Comparison of ENCODE assay signal across 8 cellular contexts in the genomic region with DNA sequence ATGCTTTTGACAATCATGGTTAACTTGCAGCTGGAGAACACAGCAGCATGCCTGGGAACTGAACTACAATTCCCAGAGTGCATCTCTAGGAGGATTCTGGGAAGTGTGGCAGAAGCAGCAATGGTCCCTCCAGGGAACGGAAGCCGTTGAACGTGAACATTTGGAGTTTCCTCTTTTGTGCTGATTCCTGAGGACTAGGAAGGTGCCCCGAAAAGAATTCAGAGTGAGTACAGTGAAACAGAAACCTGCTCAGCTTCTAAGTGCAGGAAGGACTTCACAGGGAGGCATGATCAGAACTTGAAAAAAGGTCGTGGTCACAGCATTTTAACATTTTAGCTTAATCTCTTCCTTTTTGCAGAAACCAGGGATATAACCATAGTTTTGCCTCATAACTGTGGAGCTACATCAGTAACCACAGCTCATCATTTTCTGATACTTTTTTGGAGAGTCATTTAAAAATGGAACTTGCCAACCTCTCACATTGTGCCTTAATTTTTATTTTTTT. TPM values are rescaled to one million over a fixed set of nuclear protein-coding genes. Genes with fewer than 3 reads are reported as not detected.
DNase-seq lines count a peak whose midpoint lies in the region; ATAC-seq and TF ChIP-seq lines count a peak whose summit lies in the region.

A gene (plus strand): TSS at position 111 of the 505 bp plus-strand sequence. CDS start 3,911 bp downstream, outside the sequence.

- H3K9me3 ChIP-seq in gastroesophageal sphincter (no peaks in the 10 kb centered on the region), tibial nerve (no peaks in the 10 kb centered on the region)

- H3K9me3 Mint-ChIP-seq in activated naive CD8-positive, alpha-beta T cell (ENCODE audit: low read depth) = no peaks in the 10 kb centered on the region
- H3K9me3 Mint-ChIP-seq in nephron progenitor cell = peaks cover 16% of the 10 kb centered on the region

- H3K27ac ChIP-seq in gastroesophageal sphincter (peak within 1 kb of the TSS; percentile 81 to 95 (median 84)), tibial nerve (peak within 1 kb of the TSS; percentile 18 to 87 (median 76))

- H3K27me3 ChIP-seq in GM06990 (replicated peaks; ENCODE audit: control insufficient read depth, insufficient read depth, low read length) = no peaks in the 10 kb centered on the region
- no peaks in the 10 kb centered on the region for H3K27me3 ChIP-seq in gastroesophageal sphincter
- no peaks in the 10 kb centered on the region for H3K27me3 ChIP-seq in tibial nerve

- peak within 1 kb of the TSS; percentile 95 for H3K27ac Mint-ChIP-seq in activated naive CD8-positive, alpha-beta T cell
- peak within 1 kb of the TSS; percentile 92 for H3K27ac Mint-ChIP-seq in nephron progenitor cell

- WGBS in gastroesophageal sphincter (ENCODE audit: low coverage in 1 of 2), 2 donors = 0% methylated on average over 3 to 4 of the region's 5 CpGs
- 0 to 3% methylated on average over 5 of the region's 5 CpGs for WGBS in tibial nerve, 2 donors

- peaks cover 16% of the 10 kb centered on the region for H3K36me3 Mint-ChIP-seq in activated naive CD8-positive, alpha-beta T cell
- H3K36me3 Mint-ChIP-seq in nephron progenitor cell (ENCODE audit: low read depth) = peaks cover 58% of the 10 kb centered on the region

- H3K36me3 ChIP-seq in GM06990 (ENCODE audit: control insufficient read depth, insufficient read depth, low read length) (no peaks in the 10 kb centered on the region; the same call in 1 of the 2 replicates), gastroesophageal sphincter (peaks cover 0 to 6% of the 10 kb centered on the region in 2 donors), tibial nerve (peaks cover 0 to 6% (median 0%) of the 10 kb centered on the region in 3 donors)

- TF ChIP-seq CTCF in GM06990 (IDR thresholded peaks at IDR 0.05; ENCODE audit: insufficient read depth, low read length, poor library complexity, severe bottlenecking) (no peak), gastroesophageal sphincter (IDR thresholded peaks at IDR 0.05) (peak in 1 of 4 experiments; percentile 10), nephron progenitor cell (IDR thresholded peaks at IDR 0.05) (no peak), tibial nerve (IDR thresholded peaks at IDR 0.05) (no peak)

- peak; percentile 55 for ATAC-seq in HG03103 (IDR thresholded peaks at IDR 0.05; ENCODE audit: low read depth, unreplicated experiment)
- ATAC-seq in gastroesophageal sphincter = peak; percentile 93
- no peak for ATAC-seq in HG03175 (IDR thresholded peaks at IDR 0.05; ENCODE audit: unreplicated experiment)

- H3K27me3 Mint-ChIP-seq in activated naive CD8-positive, alpha-beta T cell = no peaks in the 10 kb centered on the region
- no peaks in the 10 kb centered on the region for H3K27me3 Mint-ChIP-seq in nephron progenitor cell (ENCODE audit: low read depth, poor library complexity)

- peaks cover 13% of the 10 kb centered on the region for H3K4me1 Mint-ChIP-seq in activated naive CD8-positive, alpha-beta T cell (ENCODE audit: low read depth)
- peaks cover 8% of the 10 kb centered on the region for H3K4me1 Mint-ChIP-seq in nephron progenitor cell

- no peak for TF ChIP-seq EP300 in gastroesophageal sphincter (IDR thresholded peaks at IDR 0.05)
- TF ChIP-seq EP300 in tibial nerve (IDR thresholded peaks at IDR 0.05) = peak; percentile 57 to 97

- H3K4me3 ChIP-seq in GM06990 (replicated peaks; ENCODE audit: low read depth, low read length) = peak within 1 kb of the TSS; percentile 50
- peak within 1 kb of the TSS; percentile 57 to 90 for H3K4me3 ChIP-seq in gastroesophageal sphincter
- peak within 1 kb of the TSS; percentile 22 to 58 (median 38) for H3K4me3 ChIP-seq in tibial nerve

- H3K4me1 ChIP-seq in gastroesophageal sphincter = peaks cover 0 to 9% (median 0%) of the 10 kb centered on the region in 3 donors
- H3K4me1 ChIP-seq in tibial nerve = peaks cover 0 to 6% (median 0%) of the 10 kb centered on the region in 4 donors

- peak within 1 kb of the TSS; percentile 92 for H3K4me3 Mint-ChIP-seq in activated naive CD8-positive, alpha-beta T cell
- peak within 1 kb of the TSS; percentile 92 for H3K4me3 Mint-ChIP-seq in nephron progenitor cell

- no peak for TF ChIP-seq POLR2A in gastroesophageal sphincter (IDR thresholded peaks at IDR 0.05)
- peak in 1 of 2 donors; percentile 44 for TF ChIP-seq POLR2A in tibial nerve (IDR thresholded peaks at IDR 0.05)

- DNase-seq in GM06990 (ENCODE audit: extremely low read depth, insufficient read length) (peak; percentile 40), SHP77 treated with DMSO at 0.1 percent for 48 hours (lab: John Stamatoyannopoulos, UW) (peak; percentile 21), nephron progenitor cell (peak; percentile 35), tibial nerve (ENCODE audit: low spot score in 2 of 2) (peak; percentile 55 to 74)

RNA-seq across cellular contexts. Expression of the gene that starts here (rescaled TPM):
- total RNA-seq in gastroesophageal sphincter (1 to 10 TPM; 1.1 to 4.6 (median 3.9) TPM), tibial nerve (10 to 100 TPM in 1 of 4 donors, 1 to 10 TPM in 3; 1.2 to 10.5 (median 4.2) TPM)
